ENCODE assay signal across 1 cellular context in the genomic region with DNA sequence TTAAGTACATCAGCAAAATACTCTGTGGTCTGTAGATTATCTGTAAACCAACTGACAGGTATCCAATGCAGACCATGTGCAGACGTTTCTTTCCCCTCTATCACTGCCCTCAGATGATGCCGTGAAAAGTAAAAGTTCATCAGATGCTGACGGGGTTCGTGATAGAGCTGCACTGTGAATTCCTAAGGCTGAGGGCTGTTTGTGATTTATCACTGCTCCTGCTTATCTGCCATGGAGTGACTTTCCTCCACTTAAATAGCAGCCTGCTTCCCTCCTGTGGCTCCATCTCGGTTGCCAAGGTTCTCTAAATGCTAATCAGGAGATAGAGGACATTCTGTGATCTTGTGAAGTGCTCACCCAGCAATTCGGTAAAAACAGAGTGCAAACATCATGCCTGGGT.
TF ChIP-seq lines count a peak whose summit lies in the region.

No MANE protein-coding gene starts in this region.

TF ChIP-seq in endothelial cell of umbilical vein, 7 proteins besides CTCF, POLR2A, EP300 and RAD21 (continued from another document):
- TF ChIP-seq POLR2AphosphoS5 (IDR thresholded peaks at IDR 0.05; ENCODE audit: insufficient read depth, low read depth, low read length) (no peak), MYC (IDR thresholded peaks at IDR 0.05; ENCODE audit: low read depth, low read length) (no peak), MAX (IDR thresholded peaks at IDR 0.05; ENCODE audit: insufficient read depth, insufficient read length) (no peak), GATA2 (IDR thresholded peaks at IDR 0.05; ENCODE audit: insufficient read depth, insufficient read length, low read depth, low read length) (no peak), JUN (IDR thresholded peaks at IDR 0.05; ENCODE audit: borderline replicate concordance, insufficient read depth, insufficient read length, low read depth) (no peak), FOS (IDR thresholded peaks at IDR 0.05; ENCODE audit: borderline replicate concordance, insufficient read depth, low read length) (no peak)
